Comparison of ENCODE assay signal across 1 cellular context in the genomic region with DNA sequence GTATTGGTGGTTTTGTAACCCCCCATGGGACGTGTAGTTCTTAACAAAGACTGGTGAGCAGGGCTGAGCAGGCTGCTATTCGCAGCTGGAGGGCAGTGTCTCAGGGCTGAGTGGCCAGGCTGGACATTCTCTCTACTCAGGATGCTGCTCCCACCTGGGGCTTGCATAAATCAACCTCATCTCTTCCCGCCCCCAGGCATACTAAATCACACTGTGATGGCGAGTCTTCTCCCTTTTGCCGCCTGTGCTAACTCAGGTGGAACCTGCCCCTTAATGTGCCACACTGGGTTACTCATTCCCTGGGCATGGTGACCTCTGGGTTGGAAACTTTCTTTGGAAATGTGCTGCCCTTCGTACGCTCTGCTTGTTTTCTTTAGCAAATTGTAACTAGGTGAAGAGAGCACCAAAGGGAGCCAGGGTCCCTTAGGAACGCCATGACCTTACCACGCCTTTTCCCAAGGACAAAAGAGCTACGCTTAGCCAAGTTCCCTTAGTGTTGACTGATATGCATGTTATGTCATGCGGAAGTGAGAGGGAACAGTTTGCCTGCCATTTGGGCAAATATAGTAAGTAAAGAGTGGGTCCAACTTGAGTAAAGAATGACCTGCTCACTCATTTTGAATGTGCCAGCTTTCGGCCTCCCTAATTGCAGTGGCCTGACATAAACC.
TF ChIP-seq lines count a peak whose summit lies in the region.

No MANE protein-coding gene starts in this region.

TF ChIP-seq in HepG2, 621 proteins besides CTCF, POLR2A, EP300 and RAD21 (continued from another document):
- TF ChIP-seq, protein P1, sequence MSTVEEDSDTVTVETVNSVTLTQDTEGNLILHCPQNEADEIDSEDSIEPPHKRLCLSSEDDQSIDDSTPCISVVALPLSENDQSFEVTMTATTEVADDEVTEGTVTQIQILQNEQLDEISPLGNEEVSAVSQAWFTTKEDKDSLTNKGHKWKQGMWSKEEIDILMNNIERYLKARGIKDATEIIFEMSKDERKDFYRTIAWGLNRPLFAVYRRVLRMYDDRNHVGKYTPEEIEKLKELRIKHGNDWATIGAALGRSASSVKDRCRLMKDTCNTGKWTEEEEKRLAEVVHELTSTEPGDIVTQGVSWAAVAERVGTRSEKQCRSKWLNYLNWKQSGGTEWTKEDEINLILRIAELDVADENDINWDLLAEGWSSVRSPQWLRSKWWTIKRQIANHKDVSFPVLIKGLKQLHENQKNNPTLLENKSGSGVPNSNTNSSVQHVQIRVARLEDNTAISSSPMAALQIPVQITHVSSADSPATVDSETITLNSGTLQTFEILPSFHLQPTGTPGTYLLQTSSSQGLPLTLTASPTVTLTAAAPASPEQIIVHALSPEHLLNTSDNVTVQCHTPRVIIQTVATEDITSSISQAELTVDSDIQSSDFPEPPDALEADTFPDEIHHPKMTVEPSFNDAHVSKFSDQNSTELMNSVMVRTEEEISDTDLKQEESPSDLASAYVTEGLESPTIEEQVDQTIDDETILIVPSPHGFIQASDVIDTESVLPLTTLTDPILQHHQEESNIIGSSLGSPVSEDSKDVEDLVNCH (CRISPR knock-in tag; IDR thresholded peaks at IDR 0.05): no peak
- TF ChIP-seq BCL6 (CRISPR knock-in tag; IDR thresholded peaks at IDR 0.05) (peak; percentile 60; the same call in 1 of the 2 replicates), ZNF24 (IDR thresholded peaks at IDR 0.05) (no peak), PAX8 (CRISPR knock-in tag; IDR thresholded peaks at IDR 0.05; ENCODE audit: borderline replicate concordance) (no peak), ZNF563 (CRISPR knock-in tag; IDR thresholded peaks at IDR 0.05) (no peak), ZBTB33 (CRISPR knock-in tag; IDR thresholded peaks at IDR 0.05) (no peak), ZNF441 (CRISPR knock-in tag; IDR thresholded peaks at IDR 0.05; ENCODE audit: borderline replicate concordance) (no peak), ZNF296 (CRISPR knock-in tag; conservative IDR thresholded peaks at IDR 0.05) (no peak), ZBTB2 (CRISPR knock-in tag; IDR thresholded peaks at IDR 0.05; ENCODE audit: low read depth) (no peak), RCOR2 (CRISPR knock-in tag; IDR thresholded peaks at IDR 0.05) (no peak), ZNF558 (CRISPR knock-in tag; IDR thresholded peaks at IDR 0.05; ENCODE audit: borderline replicate concordance) (no peak), ZNF225 (CRISPR knock-in tag; IDR thresholded peaks at IDR 0.05) (no peak), MAFF (IDR thresholded peaks at IDR 0.05; ENCODE audit: low read depth, low read length) (no peak), PITX1 (CRISPR knock-in tag; IDR thresholded peaks at IDR 0.05) (no peak), ZNF678 (CRISPR knock-in tag; IDR thresholded peaks at IDR 0.05) (no peak), ZNF331 (CRISPR knock-in tag; IDR thresholded peaks at IDR 0.05) (no peak), ZFP37 (CRISPR knock-in tag; IDR thresholded peaks at IDR 0.05; ENCODE audit: borderline replicate concordance) (no peak), SRSF1 (optimal IDR thresholded peaks at IDR 0.05; ENCODE audit: low read depth, low read length) (no peak), MXD3 (CRISPR knock-in tag; IDR thresholded peaks at IDR 0.05) (no peak), SMYD3 (CRISPR knock-in tag; IDR thresholded peaks at IDR 0.05) (no peak), ZNF577 (CRISPR knock-in tag; IDR thresholded peaks at IDR 0.05; ENCODE audit: borderline replicate concordance, low read depth) (no peak), ZNF44 (CRISPR knock-in tag; IDR thresholded peaks at IDR 0.05) (no peak), YEATS2 (CRISPR knock-in tag; IDR thresholded peaks at IDR 0.05; ENCODE audit: borderline replicate concordance) (no peak), ZNF839 (CRISPR knock-in tag; IDR thresholded peaks at IDR 0.05; ENCODE audit: borderline replicate concordance) (no peak), XBP1 (CRISPR knock-in tag; IDR thresholded peaks at IDR 0.05) (no peak), ZNF205 (CRISPR knock-in tag; IDR thresholded peaks at IDR 0.05) (no peak), NR2F6 (IDR thresholded peaks at IDR 0.05) (0 out of 2 replicates have a peak, but pooled peaks have one; percentile 28), NR2F6 (CRISPR knock-in tag; IDR thresholded peaks at IDR 0.05) (peak; percentile 59; the same call in 1 of the 2 replicates), MTERF4 (CRISPR knock-in tag; IDR thresholded peaks at IDR 0.05) (no peak), CHD2 (IDR thresholded peaks at IDR 0.05; ENCODE audit: low read depth, low read length) (no peak), IKZF1 (IDR thresholded peaks at IDR 0.05) (no peak), AHR (CRISPR knock-in tag; IDR thresholded peaks at IDR 0.05) (no peak), ZNF552 (CRISPR knock-in tag; IDR thresholded peaks at IDR 0.05; ENCODE audit: borderline replicate concordance) (no peak), LCORL (IDR thresholded peaks at IDR 0.05) (no peak), LCORL (CRISPR knock-in tag; IDR thresholded peaks at IDR 0.05) (peak; percentile 64), ZNF570 (CRISPR knock-in tag; IDR thresholded peaks at IDR 0.05; ENCODE audit: borderline replicate concordance) (no peak), DNMT3B (CRISPR knock-in tag; conservative IDR thresholded peaks at IDR 0.05) (no peak), ZFP36L2 (CRISPR knock-in tag; IDR thresholded peaks at IDR 0.05) (no peak), ZBTB38 (CRISPR knock-in tag; IDR thresholded peaks at IDR 0.05) (no peak), NFIB (CRISPR knock-in tag; IDR thresholded peaks at IDR 0.05; ENCODE audit: borderline replicate concordance) (no peak), KDM4B (CRISPR knock-in tag; IDR thresholded peaks at IDR 0.05) (no peak), E2F5 (CRISPR knock-in tag; conservative IDR thresholded peaks at IDR 0.05) (no peak), IRF2 (CRISPR knock-in tag; IDR thresholded peaks at IDR 0.05) (no peak), TBL1XR1 (IDR thresholded peaks at IDR 0.05; ENCODE audit: borderline replicate concordance, low read length, partially characterized antibody) (peak; percentile 36), ZNF773 (CRISPR knock-in tag; IDR thresholded peaks at IDR 0.05; ENCODE audit: borderline replicate concordance) (no peak), ZNF382 (CRISPR knock-in tag; IDR thresholded peaks at IDR 0.05; ENCODE audit: borderline replicate concordance) (no peak), MTF1 (CRISPR knock-in tag; IDR thresholded peaks at IDR 0.05) (no peak)
- TF ChIP-seq, protein P2, sequence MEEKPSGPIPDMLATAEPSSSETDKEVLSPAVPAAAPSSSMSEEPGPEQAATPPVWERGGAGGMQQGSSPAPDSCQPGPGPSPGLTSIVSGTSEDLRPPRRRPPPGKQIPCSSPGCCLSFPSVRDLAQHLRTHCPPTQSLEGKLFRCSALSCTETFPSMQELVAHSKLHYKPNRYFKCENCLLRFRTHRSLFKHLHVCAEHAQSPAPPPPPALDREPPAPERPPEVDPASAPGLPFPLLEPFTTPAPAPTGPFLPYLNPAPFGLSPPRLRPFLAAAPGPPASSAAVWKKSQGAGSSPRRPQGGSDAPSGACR (CRISPR knock-in tag; IDR thresholded peaks at IDR 0.05): no peak
- TF ChIP-seq, protein P3, sequence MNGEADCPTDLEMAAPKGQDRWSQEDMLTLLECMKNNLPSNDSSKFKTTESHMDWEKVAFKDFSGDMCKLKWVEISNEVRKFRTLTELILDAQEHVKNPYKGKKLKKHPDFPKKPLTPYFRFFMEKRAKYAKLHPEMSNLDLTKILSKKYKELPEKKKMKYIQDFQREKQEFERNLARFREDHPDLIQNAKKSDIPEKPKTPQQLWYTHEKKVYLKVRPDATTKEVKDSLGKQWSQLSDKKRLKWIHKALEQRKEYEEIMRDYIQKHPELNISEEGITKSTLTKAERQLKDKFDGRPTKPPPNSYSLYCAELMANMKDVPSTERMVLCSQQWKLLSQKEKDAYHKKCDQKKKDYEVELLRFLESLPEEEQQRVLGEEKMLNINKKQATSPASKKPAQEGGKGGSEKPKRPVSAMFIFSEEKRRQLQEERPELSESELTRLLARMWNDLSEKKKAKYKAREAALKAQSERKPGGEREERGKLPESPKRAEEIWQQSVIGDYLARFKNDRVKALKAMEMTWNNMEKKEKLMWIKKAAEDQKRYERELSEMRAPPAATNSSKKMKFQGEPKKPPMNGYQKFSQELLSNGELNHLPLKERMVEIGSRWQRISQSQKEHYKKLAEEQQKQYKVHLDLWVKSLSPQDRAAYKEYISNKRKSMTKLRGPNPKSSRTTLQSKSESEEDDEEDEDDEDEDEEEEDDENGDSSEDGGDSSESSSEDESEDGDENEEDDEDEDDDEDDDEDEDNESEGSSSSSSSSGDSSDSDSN (CRISPR knock-in tag; IDR thresholded peaks at IDR 0.05): no peak
- TF ChIP-seq, protein P4, sequence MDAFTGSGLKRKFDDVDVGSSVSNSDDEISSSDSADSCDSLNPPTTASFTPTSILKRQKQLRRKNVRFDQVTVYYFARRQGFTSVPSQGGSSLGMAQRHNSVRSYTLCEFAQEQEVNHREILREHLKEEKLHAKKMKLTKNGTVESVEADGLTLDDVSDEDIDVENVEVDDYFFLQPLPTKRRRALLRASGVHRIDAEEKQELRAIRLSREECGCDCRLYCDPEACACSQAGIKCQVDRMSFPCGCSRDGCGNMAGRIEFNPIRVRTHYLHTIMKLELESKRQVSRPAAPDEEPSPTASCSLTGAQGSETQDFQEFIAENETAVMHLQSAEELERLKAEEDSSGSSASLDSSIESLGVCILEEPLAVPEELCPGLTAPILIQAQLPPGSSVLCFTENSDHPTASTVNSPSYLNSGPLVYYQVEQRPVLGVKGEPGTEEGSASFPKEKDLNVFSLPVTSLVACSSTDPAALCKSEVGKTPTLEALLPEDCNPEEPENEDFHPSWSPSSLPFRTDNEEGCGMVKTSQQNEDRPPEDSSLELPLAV (CRISPR knock-in tag; conservative IDR thresholded peaks at IDR 0.05; ENCODE audit: low read depth): no peak
- TF ChIP-seq, protein P5, sequence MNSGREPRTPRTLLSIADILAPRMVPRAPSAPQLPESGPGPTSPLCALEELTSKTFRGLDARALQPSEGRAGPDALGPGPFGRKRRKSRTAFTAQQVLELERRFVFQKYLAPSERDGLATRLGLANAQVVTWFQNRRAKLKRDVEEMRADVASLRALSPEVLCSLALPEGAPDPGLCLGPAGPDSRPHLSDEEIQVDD (CRISPR knock-in tag; IDR thresholded peaks at IDR 0.05; ENCODE audit: borderline replicate concordance): no peak
